ENCODE assay signal across 8 cellular contexts in genomic region chr21:34865922-34866271, GRCh38.
A peak's percentile ranks its signal among the peaks of the same experiment; 100 is the strongest.
DNase-seq lines count a peak whose midpoint lies in the region; ATAC-seq and TF ChIP-seq lines count a peak whose summit lies in the region.

No MANE protein-coding gene starts in this region.

- H3K9me3 Mint-ChIP-seq in T-helper 1 cell treated with Interleukin-12 subunit alpha and Interleukin-12 subunit beta and Interleukin-4 antibody, amounts not matched to agents 30 μg/mL and 1 μg/mL, for 36 hours: no peaks in the 10 kb centered on the region

- ATAC-seq in Right ventricle myocardium inferior: peak; percentile 48
- peak; percentile 88 for ATAC-seq in HG03103 (IDR thresholded peaks at IDR 0.05; ENCODE audit: low read depth, unreplicated experiment)
- ATAC-seq in right lobe of liver: peak; percentile 8 to 36 (median 17)

- H3K27ac ChIP-seq in right lobe of liver: peak overlapping the region in 1 of 3 donors; percentile 20

- H3K9me3 ChIP-seq in right lobe of liver: no peaks in the 10 kb centered on the region

- TF ChIP-seq POLR2A in right lobe of liver (IDR thresholded peaks at IDR 0.05): no peak

- no peaks in the 10 kb centered on the region for H3K27me3 Mint-ChIP-seq in T-helper 1 cell treated with Interleukin-12 subunit alpha and Interleukin-12 subunit beta and Interleukin-4 antibody, amounts not matched to agents 30 μg/mL and 1 μg/mL, for 36 hours (ENCODE audit: low read depth)

- DNase-seq in Right ventricle myocardium inferior (ENCODE audit: missing footprints) (no peak), cardiac septum (ENCODE audit: low spot score) (no peak), right lobe of liver (no peak), NCI-H2029 treated with DMSO at 0.1 percent for 48 hours (lab: John Stamatoyannopoulos, UW) (no peak), NCI-H1417 (lab: John Stamatoyannopoulos, UW) (no peak), NCI-H2081 treated with DMSO at 0.1 percent for 48 hours (lab: John Stamatoyannopoulos, UW) (no peak)

- intact Hi-C loops in Right ventricle myocardium inferior (cut with DNase I): no loop called here
- intact Hi-C loops in cardiac septum (cut with DNase I): no loop called here
- intact Hi-C loops in right lobe of liver (cut with DNase I): no loop called here

- H3K4me3 Mint-ChIP-seq in T-helper 1 cell treated with Interleukin-12 subunit alpha and Interleukin-12 subunit beta and Interleukin-4 antibody, amounts not matched to agents 30 μg/mL and 1 μg/mL, for 36 hours: peak overlapping the region; percentile 54

- WGBS in right lobe of liver (ENCODE audit: insufficient coverage, low coverage, low lambda C conversion rate, missing lambda C conversion rate): 50% methylated on average over 5 of the region's 9 CpGs

- TF ChIP-seq CTCF in right lobe of liver (IDR thresholded peaks at IDR 0.05): no peak

- peak overlapping the region; percentile 42 for H3K27ac Mint-ChIP-seq in T-helper 1 cell treated with Interleukin-12 subunit alpha and Interleukin-12 subunit beta and Interleukin-4 antibody, amounts not matched to agents 30 μg/mL and 1 μg/mL, for 36 hours

- H3K36me3 Mint-ChIP-seq in T-helper 1 cell treated with Interleukin-12 subunit alpha and Interleukin-12 subunit beta and Interleukin-4 antibody, amounts not matched to agents 30 μg/mL and 1 μg/mL, for 36 hours (ENCODE audit: low read depth): peaks cover 52% of the 10 kb centered on the region

- H3K36me3 ChIP-seq in right lobe of liver: peaks cover 0 to 2% (median 0%) of the 10 kb centered on the region in 4 donors

- H3K4me1 Mint-ChIP-seq in T-helper 1 cell treated with Interleukin-12 subunit alpha and Interleukin-12 subunit beta and Interleukin-4 antibody, amounts not matched to agents 30 μg/mL and 1 μg/mL, for 36 hours (ENCODE audit: low read depth): peaks cover 45% of the 10 kb centered on the region

- H3K27me3 ChIP-seq in right lobe of liver: no peaks in the 10 kb centered on the region

- H3K4me3 ChIP-seq in right lobe of liver: no peak overlapping the region

- H3K4me1 ChIP-seq in right lobe of liver: peaks cover 0 to 10% (median 0%) of the 10 kb centered on the region in 4 donors

Comparison
In these comparisons a context has a peak if more than half of its experiments do, and no peak if none do; other contexts are left out.
1. ATAC-seq: peak in every context shown above with its lines; median percentile 88 in HG03103; 48 in Right ventricle myocardium inferior; 17 in right lobe of liver.